Comparison of ENCODE assay signal across 8 cellular contexts in genomic region chr6:150720774-150721233, GRCh38.
DNase-seq lines count a peak whose midpoint lies in the region; ATAC-seq and TF ChIP-seq lines count a peak whose summit lies in the region.

No MANE protein-coding gene starts in this region.

- no peaks in the 10 kb centered on the region for H4K20me1 ChIP-seq in OCI-LY7 (ENCODE audit: insufficient read depth, low read length)

- WGBS in urinary bladder: 37% methylated on average over 5 of the region's 5 CpGs

- ATAC-seq in GM19351 (IDR thresholded peaks at IDR 0.05; ENCODE audit: unreplicated experiment): peak; percentile 100
- ATAC-seq in HG03159 (IDR thresholded peaks at IDR 0.05; ENCODE audit: unreplicated experiment): peak; percentile 99

- no peaks in the 10 kb centered on the region for H3K79me2 ChIP-seq in OCI-LY7 (ENCODE audit: insufficient read depth, low read depth, low read length)

- CTCF ChIA-PET in OCI-LY7 (lab: Charles Lee; ENCODE audit: unreplicated experiment): no interaction called here

- peak; percentile 95 for DNase-seq in DMS53 (lab: John Stamatoyannopoulos, UW)
- DNase-seq in OCI-LY7 (ENCODE audit: low spot score): peak; percentile 84
- peak; percentile 65 for DNase-seq in glomerular visceral epithelial cell (ENCODE audit: extremely low spot score)
- DNase-seq in UCSD-AML1 (lab: John Stamatoyannopoulos, UW; ENCODE audit: unreplicated experiment): no peak
- no peak for DNase-seq in activated effector memory CD4-positive, alpha-beta T cell treated with Interleukin-2 at 50 U/mL for 16 hours

- peak overlapping the region; percentile 84 for H3K4me2 ChIP-seq in OCI-LY7 (ENCODE audit: low read length)

- POLR2A ChIA-PET in OCI-LY7 (lab: Charles Lee): interaction anchor here (1.5 to 2.9 kb wide), 2 partner anchors 13 to 18 kb away, joined by 5 to 13 read pairs; no protein-coding TSS in a partner anchor

- H3K9me2 ChIP-seq in OCI-LY7 (ENCODE audit: insufficient read depth, low read length): no peaks in the 10 kb centered on the region

- no TSS peak for BruUV-seq in OCI-LY7 (replicated peaks; lab: Mats Ljungman, UMichigan)

- H3K36me3 ChIP-seq in OCI-LY7 (ENCODE audit: insufficient read depth, low read length) (no peaks in the 10 kb centered on the region; the same call in 1 of the 2 replicates), urinary bladder (ENCODE audit: insufficient read depth) (no peaks in the 10 kb centered on the region)

- H3K4me3 ChIP-seq in OCI-LY7 (ENCODE audit: low read depth, low read length, poor library complexity, severe bottlenecking): peak overlapping the region; percentile 53
- H3K4me3 ChIP-seq in urinary bladder (ENCODE audit: low read depth, low read length): no peak overlapping the region

- TF ChIP-seq CTCF in OCI-LY7 (conservative IDR thresholded peaks at IDR 0.05; ENCODE audit: low read length): 0 out of 2 replicates have a peak, but pooled peaks have one; percentile 34

- H2AFZ ChIP-seq in OCI-LY7 (ENCODE audit: low read length): peak overlapping the region; percentile 32; the same call in 1 of the 2 replicates

- H3K4me1 ChIP-seq in OCI-LY7 (ENCODE audit: insufficient read depth, low read length, poor library complexity, severe bottlenecking) (peaks cover 66% of the 10 kb centered on the region), urinary bladder (ENCODE audit: insufficient read depth) (no peaks in the 10 kb centered on the region)

- H3K9me3 ChIP-seq in OCI-LY7 (ENCODE audit: low read length): no peaks in the 10 kb centered on the region

- intact Hi-C loops in OCI-LY7 (cut with micrococcal nuclease; ENCODE audit: unreplicated experiment): loop anchor here (2.0 to 5.0 kb wide), 2 partner anchors 22 to 99 kb away; no protein-coding TSS in a partner anchor

- H3K27ac ChIP-seq in OCI-LY7 (ENCODE audit: low read depth, low read length, poor library complexity, severe bottlenecking) (peak overlapping the region; percentile 54), urinary bladder (ENCODE audit: low read depth) (peak overlapping the region; percentile 39)

Comparison
In these comparisons a context has a peak if more than half of its experiments do, and no peak if none do; other contexts are left out.
1. DNase-seq: peak in DMS53 (single experiment), OCI-LY7 (single experiment) and glomerular visceral epithelial cell (single experiment); none in UCSD-AML1 (single experiment) and activated effector memory CD4-positive, alpha-beta T cell treated with Interleukin-2 at 50 U/mL for 16 hours (single experiment).